9 cellular contexts compared by ENCODE assay signal in the genomic region with DNA sequence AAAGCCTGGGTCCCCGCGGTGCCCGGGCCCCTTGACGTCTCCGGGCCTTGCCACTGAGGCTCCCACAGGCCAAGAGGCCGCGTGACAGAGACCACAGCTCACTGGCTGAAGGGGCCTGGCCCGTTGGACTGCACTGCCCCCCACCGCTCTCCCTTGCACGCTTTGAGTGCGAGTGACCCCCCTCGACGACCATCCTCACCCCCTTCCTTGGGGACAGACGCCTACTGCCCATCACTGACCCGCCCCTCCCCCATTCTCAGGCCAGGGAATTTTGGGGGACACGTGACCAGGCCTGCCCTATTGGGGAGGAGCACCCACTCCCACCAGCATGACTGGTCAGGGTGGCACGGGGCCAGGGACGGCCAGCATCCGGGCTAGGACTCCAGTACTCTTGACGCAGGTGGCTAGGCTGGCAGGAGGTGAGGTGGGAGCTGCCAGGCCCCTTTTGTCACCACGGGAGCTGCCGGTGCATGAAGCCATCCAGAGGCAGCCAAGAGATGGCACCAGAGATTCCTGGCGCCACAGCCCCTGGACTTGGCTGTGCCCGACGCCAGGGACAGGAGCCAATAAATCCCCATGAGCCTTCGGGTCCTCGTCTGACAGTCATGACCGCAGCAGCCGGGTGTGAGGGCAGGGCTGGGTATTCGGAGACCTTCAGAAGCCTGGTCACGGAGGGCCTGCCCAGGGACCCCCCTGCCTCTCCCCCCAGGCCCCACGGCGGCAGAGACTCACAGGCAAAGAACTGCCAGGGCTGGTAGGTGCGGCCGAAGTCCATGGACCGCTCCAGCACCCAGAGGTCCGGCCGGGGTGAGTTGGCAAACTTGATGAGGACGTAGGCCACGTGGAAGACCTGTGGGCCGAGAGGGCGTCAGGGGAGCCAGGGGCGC. TPM values are rescaled to one million over a fixed set of nuclear protein-coding genes. Genes with fewer than 3 reads are reported as not detected.
DNase-seq lines count a peak whose midpoint lies in the region; ATAC-seq and TF ChIP-seq lines count a peak whose summit lies in the region.
"Had no signal": no experiment of that assay in that cellular context is flagged by ENCODE, and none has a peak within 500 bp of the region (broad histone marks: within the 10 kb centered on the region; RNA-seq: fewer than 3 reads in every experiment).

No MANE protein-coding gene starts in this region.

- H3K4me3 ChIP-seq in SK-N-SH (ENCODE audit: low read depth in 2 of 2, low read length in 1 of 2) = no peak overlapping the region

- peaks cover 27 to 56% of the 10 kb centered on the region in 2 experiments; a peak in 3 of 4 replicates for H3K4me1 ChIP-seq in SK-N-SH (ENCODE audit: control insufficient read depth in 1 of 2, insufficient read depth in 2 of 2, low read depth in 1 of 2, low read length in 1 of 2)

- no peaks in the 10 kb centered on the region for H3K27me3 ChIP-seq in SK-N-SH (ENCODE audit: insufficient read depth)

- POLR2A ChIA-PET in SK-N-SH (lab: Yijun Ruan, JAX) = interaction anchor here (0.9 kb wide), 1 partner anchor 49 kb away, joined by 4 read pairs; no protein-coding TSS in a partner anchor

- peaks cover 8% of the 10 kb centered on the region; the same call in 1 of the 2 replicates for H4K20me1 ChIP-seq in SK-N-SH (ENCODE audit: insufficient read depth)

- H3F3A ChIP-seq in SK-N-SH (replicated peaks; ENCODE audit: insufficient read depth) = peaks cover 3% of the 10 kb centered on the region

- WGBS in SK-N-SH (ENCODE audit: low lambda C conversion rate) = 45% methylated on average over 19 of the region's 43 CpGs

- no peak overlapping the region for H3K4me2 ChIP-seq in SK-N-SH

- peak; percentile 23; the same call in 1 of the 2 replicates for TF ChIP-seq CTCF in SK-N-SH (IDR thresholded peaks at IDR 0.05)

- H3K36me3 ChIP-seq in SK-N-SH (replicated peaks in 1 of 2; ENCODE audit: control insufficient read depth in 1 of 2, insufficient read depth in 2 of 2, low read length in 1 of 2) = peaks cover 4 to 14% of the 10 kb centered on the region in 2 experiments

- ATAC-seq in Right ventricle myocardium superior (ENCODE audit: poor library complexity) = peak; percentile 77
- ATAC-seq in HG02798 (IDR thresholded peaks at IDR 0.05; ENCODE audit: poor library complexity, unreplicated experiment) = no peak

- H3K27ac ChIP-seq in SK-N-SH (ENCODE audit: low read depth in 2 of 2, low read length in 1 of 2) = peak overlapping the region in 1 of 2 experiments; percentile 87; a peak in 2 of 4 replicates

- peak; percentile 75 for TF ChIP-seq RAD21 in SK-N-SH (IDR thresholded peaks at IDR 0.05; ENCODE audit: low read length)

- peaks cover 11% of the 10 kb centered on the region; the same call in 1 of the 2 replicates for H3K79me2 ChIP-seq in SK-N-SH (ENCODE audit: insufficient read depth)

- no peak overlapping the region for H3K9ac ChIP-seq in SK-N-SH

- DNase-seq in Daoy (ENCODE audit: low read depth) (peak; percentile 50), SK-N-SH (peak; percentile 92), Right ventricle myocardium superior (peak; percentile 89), putamen (ENCODE audit: low spot score) (peak; percentile 50), NCI-H146 treated with DMSO at 0.1 percent for 48 hours (lab: John Stamatoyannopoulos, UW; ENCODE audit: unreplicated experiment) (no peak), ecto neural progenitor cell (ENCODE audit: low spot score) (no peak)
- DNase-seq in stimulated activated CD4-positive, alpha-beta T cell treated with anti-CD3 and anti-CD28 coated beads, Interleukin-1b, Interleukin-23, amount 100 ng/mL, for 48 hours = no peak
- DNase-seq: naive B cell had no signal

- no peaks in the 10 kb centered on the region for H3K9me2 ChIP-seq in SK-N-SH

- intact Hi-C loops in Right ventricle myocardium superior (cut with DNase I) = no loop called here

- TF ChIP-seq EP300 in SK-N-SH (IDR thresholded peaks at IDR 0.05; ENCODE audit: borderline replicate concordance in 1 of 2, low read depth in 1 of 2, low read length in 1 of 2) = 0 out of 4 replicates have a peak, but pooled peaks of 1 of the 2 experiments have one; percentile 35

- H2AFZ ChIP-seq in SK-N-SH (ENCODE audit: low read depth) = no peak overlapping the region

- CTCF ChIA-PET in SK-N-SH (lab: Yijun Ruan, JAX) = interaction anchor here (0.6 to 3.4 kb wide), 8 partner anchors 12 to 93 kb away, joined by 3 to 22 read pairs (median 4); no protein-coding TSS in a partner anchor

- H3K9me3 ChIP-seq in SK-N-SH = no peaks in the 10 kb centered on the region

TF ChIP-seq in SK-N-SH, 30 proteins besides CTCF, POLR2A, EP300 and RAD21:
- TF ChIP-seq GATA2 (CRISPR knock-in tag; IDR thresholded peaks at IDR 0.05) (peak; percentile 55), SMC3 (IDR thresholded peaks at IDR 0.05; ENCODE audit: low read depth, low read length) (peak; percentile 59), FOXM1 (IDR thresholded peaks at IDR 0.05; ENCODE audit: low read depth) (no peak), CHD2 (IDR thresholded peaks at IDR 0.05; ENCODE audit: low read length, partially characterized antibody) (peak; percentile 47), TEAD4 (IDR thresholded peaks at IDR 0.05; ENCODE audit: borderline replicate concordance, insufficient read depth) (no peak), EZH2phosphoT487 (IDR thresholded peaks at IDR 0.05; ENCODE audit: borderline replicate concordance, low read depth) (no peak), USF1 (IDR thresholded peaks at IDR 0.05; ENCODE audit: borderline replicate concordance, low read depth) (peak; percentile 53; the same call in 1 of the 2 replicates), SIN3A (IDR thresholded peaks at IDR 0.05; ENCODE audit: borderline replicate concordance, low read depth, low read length) (no peak), NFIC (IDR thresholded peaks at IDR 0.05; ENCODE audit: borderline replicate concordance) (peak; percentile 78), RCOR1 (IDR thresholded peaks at IDR 0.05; ENCODE audit: low read length) (peak; percentile 58; the same call in 1 of the 2 replicates), MXI1 (IDR thresholded peaks at IDR 0.05; ENCODE audit: low read depth, low read length) (peak; percentile 81), RXRA (IDR thresholded peaks at IDR 0.05; ENCODE audit: borderline replicate concordance, low read depth) (no peak)
- TF ChIP-seq, protein P1, sequence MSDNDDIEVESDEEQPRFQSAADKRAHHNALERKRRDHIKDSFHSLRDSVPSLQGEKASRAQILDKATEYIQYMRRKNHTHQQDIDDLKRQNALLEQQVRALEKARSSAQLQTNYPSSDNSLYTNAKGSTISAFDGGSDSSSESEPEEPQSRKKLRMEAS (IDR thresholded peaks at IDR 0.05; ENCODE audit: low read depth) = peak; percentile 34; the same call in 1 of the 2 replicates
- TF ChIP-seq, protein P2, sequence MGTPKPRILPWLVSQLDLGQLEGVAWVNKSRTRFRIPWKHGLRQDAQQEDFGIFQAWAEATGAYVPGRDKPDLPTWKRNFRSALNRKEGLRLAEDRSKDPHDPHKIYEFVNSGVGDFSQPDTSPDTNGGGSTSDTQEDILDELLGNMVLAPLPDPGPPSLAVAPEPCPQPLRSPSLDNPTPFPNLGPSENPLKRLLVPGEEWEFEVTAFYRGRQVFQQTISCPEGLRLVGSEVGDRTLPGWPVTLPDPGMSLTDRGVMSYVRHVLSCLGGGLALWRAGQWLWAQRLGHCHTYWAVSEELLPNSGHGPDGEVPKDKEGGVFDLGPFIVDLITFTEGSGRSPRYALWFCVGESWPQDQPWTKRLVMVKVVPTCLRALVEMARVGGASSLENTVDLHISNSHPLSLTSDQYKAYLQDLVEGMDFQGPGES (IDR thresholded peaks at IDR 0.05; ENCODE audit: low read depth, low read length) = no peak

RNA-seq across cellular contexts. Expression of gene LAMA5, which starts 14.5 kb away (rescaled TPM):
- 3.1 and 9.6 TPM in 2 replicates for total RNA-seq in Daoy (2014; rRNA removed; shearing (Covaris generic))
- polyA plus RNA-seq in SK-N-SH (2012; rRNA removed) = 16.1 and 27.2 TPM in 2 replicates
- polyA plus RNA-seq in SK-N-SH (2012; cell fraction: cytosol; rRNA removed) = 9.9 and 17.8 TPM in 2 replicates
- 127 and 252 TPM in 2 replicates for polyA plus RNA-seq in SK-N-SH (2012; cell fraction: nucleus; rRNA removed)
- 79.6 TPM for total RNA-seq in Right ventricle myocardium superior

RNA-seq across cellular contexts. Expression of gene RPS21, which starts 34.3 kb away (rescaled TPM):
- 1,690 and 2,894 TPM in 2 replicates for total RNA-seq in Daoy (2014; rRNA removed; shearing (Covaris generic))
- 11,376 and 16,625 TPM in 2 replicates for polyA plus RNA-seq in SK-N-SH (2012; rRNA removed)
- 13,224 and 13,754 TPM in 2 replicates for polyA plus RNA-seq in SK-N-SH (2012; cell fraction: cytosol; rRNA removed)
- polyA plus RNA-seq in SK-N-SH (2012; cell fraction: nucleus; rRNA removed) = 2,698 and 3,651 TPM in 2 replicates
- 732 TPM for total RNA-seq in Right ventricle myocardium superior

RNA-seq across cellular contexts. Expression of gene ADRM1, which starts 49.8 kb away (rescaled TPM):
- total RNA-seq in Daoy (2014; rRNA removed; shearing (Covaris generic)) = 390 and 470 TPM in 2 replicates
- 137 and 142 TPM in 2 replicates for polyA plus RNA-seq in SK-N-SH (2012; rRNA removed)
- polyA plus RNA-seq in SK-N-SH (2012; cell fraction: cytosol; rRNA removed) = 77.3 and 106 TPM in 2 replicates
- polyA plus RNA-seq in SK-N-SH (2012; cell fraction: nucleus; rRNA removed) = 122 and 167 TPM in 2 replicates
- total RNA-seq in Right ventricle myocardium superior = 68.5 TPM

RNA-seq across cellular contexts. Expression of gene CABLES2, which starts 54.4 kb away (rescaled TPM):
- 2.0 and 3.8 TPM in 2 replicates for total RNA-seq in Daoy (2014; rRNA removed; shearing (Covaris generic))
- polyA plus RNA-seq in SK-N-SH (2012; rRNA removed) = 4.2 and 4.8 TPM in 2 replicates
- 2.8 and 4.3 TPM in 2 replicates for polyA plus RNA-seq in SK-N-SH (2012; cell fraction: cytosol; rRNA removed)
- polyA plus RNA-seq in SK-N-SH (2012; cell fraction: nucleus; rRNA removed) = 6.6 and 7.6 TPM in 2 replicates
- total RNA-seq in Right ventricle myocardium superior = 15.0 TPM

Comparison
In these comparisons a context has a peak if more than half of its experiments do, and no peak if none do; other contexts are left out.
1. DNase-seq: peak in Daoy (single experiment), SK-N-SH (single experiment), Right ventricle myocardium superior (single experiment) and putamen (single experiment); none in NCI-H146 treated with DMSO at 0.1 percent for 48 hours (single experiment), ecto neural progenitor cell (single experiment) and stimulated activated CD4-positive, alpha-beta T cell treated with anti-CD3 and anti-CD28 coated beads, Interleukin-1b, Interleukin-23, amount 100 ng/mL, for 48 hours (single experiment).